ENCODE assay signal across 1 cellular context in the genomic region with DNA sequence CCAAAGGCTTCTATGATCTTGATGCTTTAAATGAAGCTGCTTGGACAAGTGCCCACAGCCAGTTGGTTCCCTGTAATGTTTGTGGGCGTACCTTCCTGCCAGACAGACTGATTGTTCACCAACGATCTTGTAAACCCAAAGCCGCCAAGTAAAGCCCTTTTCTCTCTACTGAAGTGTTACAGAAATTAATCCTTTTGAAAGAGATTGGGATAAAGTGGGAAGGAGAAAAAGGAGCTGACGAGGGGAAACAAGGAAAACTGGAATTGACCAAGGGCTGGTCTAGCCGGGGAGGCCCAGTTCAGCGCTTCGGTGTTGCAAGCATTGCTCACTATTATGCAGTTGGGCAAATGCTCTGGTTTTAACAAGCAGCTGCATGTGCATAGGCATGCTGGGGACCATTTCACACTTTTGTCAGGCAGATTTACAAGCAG.
TF ChIP-seq lines count a peak whose summit lies in the region.

No MANE protein-coding gene starts in this region.

TF ChIP-seq in H1, 55 proteins besides CTCF, POLR2A, EP300 and RAD21:
- TF ChIP-seq CBX8 (IDR thresholded peaks at IDR 0.05; ENCODE audit: borderline replicate concordance, low read depth, low read length) (no peak), GABPA (IDR thresholded peaks at IDR 0.05; ENCODE audit: borderline replicate concordance, insufficient read depth, low read length) (no peak), ASH2L (IDR thresholded peaks at IDR 0.05; ENCODE audit: low read length) (no peak), HDAC2 (IDR thresholded peaks at IDR 0.05; ENCODE audit: borderline replicate concordance in 1 of 2, low read depth in 2 of 2, low read length in 2 of 2) (no peak), CEBPB (IDR thresholded peaks at IDR 0.05; ENCODE audit: low read depth, low read length) (peak; percentile 48; the same call in 1 of the 2 replicates), KDM1A (IDR thresholded peaks at IDR 0.05; ENCODE audit: borderline replicate concordance, low read length) (no peak), NANOG (IDR thresholded peaks at IDR 0.05; ENCODE audit: insufficient read depth, low read depth, low read length, poor library complexity, severe bottlenecking) (peak; percentile 12), SP4 (IDR thresholded peaks at IDR 0.05; ENCODE audit: low read length) (no peak), CHD1 (IDR thresholded peaks at IDR 0.05; ENCODE audit: low read depth, low read length) (no peak), RNF2 (IDR thresholded peaks at IDR 0.05; ENCODE audit: borderline replicate concordance, low read depth, low read length, missing control alignments, poor library complexity, severe bottlenecking) (no peak)
- TF ChIP-seq, protein P1, sequence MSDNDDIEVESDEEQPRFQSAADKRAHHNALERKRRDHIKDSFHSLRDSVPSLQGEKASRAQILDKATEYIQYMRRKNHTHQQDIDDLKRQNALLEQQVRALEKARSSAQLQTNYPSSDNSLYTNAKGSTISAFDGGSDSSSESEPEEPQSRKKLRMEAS (IDR thresholded peaks at IDR 0.05), result peak; percentile 38; the same call in 1 of the 2 replicates
- TF ChIP-seq, protein P2, sequence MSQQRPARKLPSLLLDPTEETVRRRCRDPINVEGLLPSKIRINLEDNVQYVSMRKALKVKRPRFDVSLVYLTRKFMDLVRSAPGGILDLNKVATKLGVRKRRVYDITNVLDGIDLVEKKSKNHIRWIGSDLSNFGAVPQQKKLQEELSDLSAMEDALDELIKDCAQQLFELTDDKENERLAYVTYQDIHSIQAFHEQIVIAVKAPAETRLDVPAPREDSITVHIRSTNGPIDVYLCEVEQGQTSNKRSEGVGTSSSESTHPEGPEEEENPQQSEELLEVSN (IDR thresholded peaks at IDR 0.05), result peak; percentile 49; the same call in 1 of the 2 replicates
